8 cellular contexts compared by ENCODE assay signal in genomic region chr22:26550498-26551033, GRCh38. TPM values are rescaled to one million over a fixed set of nuclear protein-coding genes. Genes with fewer than 3 reads are reported as not detected.
DNase-seq lines count a peak whose midpoint lies in the region; ATAC-seq and TF ChIP-seq lines count a peak whose summit lies in the region.

No MANE protein-coding gene starts in this region.

- no peak overlapping the region for H3K4me3 ChIP-seq in H7 (ENCODE audit: insufficient read depth, low read depth, low read length)

- no peaks in the 10 kb centered on the region for H3K9me3 Mint-ChIP-seq in WTC11
- no peaks in the 10 kb centered on the region for H3K9me3 Mint-ChIP-seq in T-cell

- intact Hi-C loops in Right ventricle myocardium superior (cut with DNase I) = no loop called here

- H3K4me3 Mint-ChIP-seq in WTC11 (no peak overlapping the region), T-cell (no peak overlapping the region)

- POLR2A ChIA-PET in WTC11 (lab: Charles Lee) = interaction anchor here (0.6 kb wide), 1 partner anchor 231 kb away, joined by 3 read pairs; no protein-coding TSS in a partner anchor
- POLR2A ChIA-PET in T-cell (lab: Charles Lee) = no interaction called here

- CTCF ChIA-PET in WTC11 (lab: Charles Lee) = interaction anchor here (1.0 to 2.2 kb wide), 4 partner anchors 9 to 115 kb away, joined by 4 to 6 read pairs (median 6); no protein-coding TSS in a partner anchor
- CTCF ChIA-PET in T-cell (lab: Charles Lee) = interaction anchor here in 1 of 2 donors (0.7 kb wide), 1 partner anchor 48 kb away, joined by 3 read pairs; no protein-coding TSS in a partner anchor

- H3K36me3 Mint-ChIP-seq in WTC11 = peaks cover 7% of the 10 kb centered on the region; the same call in 1 of the 2 replicates
- peaks cover 16% of the 10 kb centered on the region for H3K36me3 Mint-ChIP-seq in T-cell

- no peaks in the 10 kb centered on the region for H3K27me3 ChIP-seq in H7 (ENCODE audit: control insufficient read depth, insufficient read depth, low read length)

- H3K27ac Mint-ChIP-seq in WTC11 = peak overlapping the region; percentile 84
- no peak overlapping the region for H3K27ac Mint-ChIP-seq in T-cell

- no peak for TF ChIP-seq CTCF in WTC11 (IDR thresholded peaks at IDR 0.05)

- DNase-seq in GM03348 (ENCODE audit: low spot score) (peak; percentile 92), WTC11 (ENCODE audit: low spot score) (no peak), Right ventricle myocardium superior (peak; percentile 81), renal cortical epithelial cell (ENCODE audit: low read depth) (peak; percentile 83), H7 (no peak), SK-N-DZ (ENCODE audit: low spot score) (no peak), T-cell (no peak)

- H3K27me3 Mint-ChIP-seq in WTC11 (ENCODE audit: low read depth) (no peaks in the 10 kb centered on the region; the same call in 1 of the 2 replicates), T-cell (no peaks in the 10 kb centered on the region)

- H3K4me1 Mint-ChIP-seq in WTC11 = peaks cover 68% of the 10 kb centered on the region
- peaks cover 23 to 40% (median 34%) of the 10 kb centered on the region in 3 donors for H3K4me1 Mint-ChIP-seq in T-cell

- H3K36me3 ChIP-seq in H7 (replicated peaks; ENCODE audit: control insufficient read depth, insufficient read depth, low read length) = no peaks in the 10 kb centered on the region; the same call in 1 of the 2 replicates

- ATAC-seq in WTC11 (no peak), Right ventricle myocardium superior (ENCODE audit: poor library complexity) (peak; percentile 86), HG02938 (IDR thresholded peaks at IDR 0.05; ENCODE audit: unreplicated experiment) (no peak), T-cell (replicated peaks in 1 of 4) (no peak)

TF ChIP-seq in WTC11, 78 proteins besides CTCF, POLR2A, EP300 and RAD21:
- TF ChIP-seq FOXP4 (CRISPR knock-in tag; IDR thresholded peaks at IDR 0.05) (no peak), HMGA2 (CRISPR knock-in tag; IDR thresholded peaks at IDR 0.05) (no peak), ARID4B (CRISPR knock-in tag; IDR thresholded peaks at IDR 0.05; ENCODE audit: borderline replicate concordance) (no peak), STAT6 (CRISPR knock-in tag; conservative IDR thresholded peaks at IDR 0.05; ENCODE audit: low read depth) (no peak), CDX4 (CRISPR knock-in tag; IDR thresholded peaks at IDR 0.05; ENCODE audit: borderline replicate concordance) (no peak), USF2 (CRISPR knock-in tag; IDR thresholded peaks at IDR 0.05) (peak; percentile 39; the same call in 1 of the 2 replicates), NR1H2 (CRISPR knock-in tag; IDR thresholded peaks at IDR 0.05) (no peak)

RNA-seq across cellular contexts. Expression of gene TFIP11, which starts 38.3 kb away (rescaled TPM):
- total RNA-seq in WTC11 (2021) = 24.6 to 26.9 TPM (median 25.7 TPM) in 3 replicates
- 23.9 TPM for total RNA-seq in Right ventricle myocardium superior
- 38.7 and 50.4 TPM in 2 replicates for total RNA-seq in renal cortical epithelial cell
- 22.2 and 22.8 TPM in 2 replicates for total RNA-seq in H7 (2014; rRNA removed; shearing (Covaris generic))
- polyA plus RNA-seq in SK-N-DZ (2014; cell fraction: cytosol; rRNA removed) = 29.2 and 66.0 TPM in 2 replicates
- polyA plus RNA-seq in SK-N-DZ (2014; cell fraction: nucleus; rRNA removed) = 22.7 and 41.5 TPM in 2 replicates
- total RNA-seq in T-cell = 10 to 100 TPM; 63.0 to 91.8 (median 75.2) TPM

RNA-seq across cellular contexts. Expression of gene TPST2, which starts 39.4 kb away (rescaled TPM):
- total RNA-seq in WTC11 (2021) (57.6 to 84.2 TPM (median 75.0 TPM) in 3 replicates), Right ventricle myocardium superior (30.1 TPM), renal cortical epithelial cell (27.4 and 37.4 TPM in 2 replicates), T-cell (10 to 100 TPM; 30.3 to 42.1 (median 38.0) TPM)
- total RNA-seq in H7 (2014; rRNA removed; shearing (Covaris generic)) = 95.0 and 118 TPM in 2 replicates
- 22.5 and 24.2 TPM in 2 replicates for polyA plus RNA-seq in SK-N-DZ (2014; cell fraction: cytosol; rRNA removed)
- 16.5 and 17.6 TPM in 2 replicates for polyA plus RNA-seq in SK-N-DZ (2014; cell fraction: nucleus; rRNA removed)

Comparison
In these comparisons a context has a peak if more than half of its experiments do, and no peak if none do; other contexts are left out.
1. DNase-seq: peak in GM03348 (single experiment), Right ventricle myocardium superior (single experiment) and renal cortical epithelial cell (single experiment); none in WTC11 (single experiment), H7 (single experiment), SK-N-DZ (single experiment) and T-cell (0 of 34).